Comparison of ENCODE assay signal across 17 cellular contexts in genomic region chr2:106076941-106077340, GRCh38.
"Had no signal": no experiment of that assay in that cellular context is flagged by ENCODE, and none has a peak within 500 bp of the region (broad histone marks: within the 10 kb centered on the region; RNA-seq: fewer than 3 reads in every experiment).

No MANE protein-coding gene starts in this region.

- ATAC-seq: activated naive CD4-positive, alpha-beta T cell treated with anti-CD3 and anti-CD28 coated beads, Interleukin-2, amount 50 U/mL, for 72 hours; gastrocnemius medialis had no signal

- H3K4me1 ChIP-seq: breast epithelium, colonic mucosa, prostate gland, tibial nerve had no signal

- DNase-seq: activated T-cell treated with anti-CD3 and anti-CD28 coated beads, Interleukin-2, amount 50 U/mL, for 48 hours; amniotic stem cell; colonic mucosa; esophagus squamous epithelium; gastrocnemius medialis; hypothalamus; left ventricle myocardium inferior; ovary; stimulated activated CD4-positive, alpha-beta T cell treated with anti-CD3 and anti-CD28 coated beads, Interleukin-4, amount 100 ng/mL, for 24 hours had no signal

- H3K36me3 ChIP-seq: breast epithelium, colonic mucosa, esophagus squamous epithelium, gastrocnemius medialis, left ventricle myocardium inferior, neutrophil, ovary, prostate gland, tibial nerve had no signal

- H3K4me3 ChIP-seq: breast epithelium, colonic mucosa, esophagus squamous epithelium, gastrocnemius medialis, left ventricle myocardium inferior, ovary, prostate gland, tibial nerve had no signal

- H3K27me3 Mint-ChIP-seq: stimulated activated naive CD8-positive, alpha-beta T cell treated with anti-CD3 and anti-CD28 coated beads, Interleukin-15, Interleukin-2, amounts not matched to agents 100 ng/mL and 50 ng/mL, for 24 hours had no signal

- H3K9me3 Mint-ChIP-seq: activated naive CD4-positive, alpha-beta T cell treated with anti-CD3 and anti-CD28 coated beads, Interleukin-2, amount 50 U/mL, for 72 hours; nephron; stimulated activated naive CD8-positive, alpha-beta T cell treated with anti-CD3 and anti-CD28 coated beads, Interleukin-15, Interleukin-2, amounts not matched to agents 100 ng/mL and 50 ng/mL, for 24 hours had no signal

- H3K27ac Mint-ChIP-seq: activated naive CD4-positive, alpha-beta T cell treated with anti-CD3 and anti-CD28 coated beads, Interleukin-2, amount 50 U/mL, for 72 hours; nephron; stimulated activated naive CD8-positive, alpha-beta T cell treated with anti-CD3 and anti-CD28 coated beads, Interleukin-15, Interleukin-2, amounts not matched to agents 100 ng/mL and 50 ng/mL, for 24 hours had no signal

- H3K4me3 Mint-ChIP-seq: nephron; stimulated activated naive CD8-positive, alpha-beta T cell treated with anti-CD3 and anti-CD28 coated beads, Interleukin-15, Interleukin-2, amounts not matched to agents 100 ng/mL and 50 ng/mL, for 24 hours had no signal

- H3K27ac ChIP-seq: breast epithelium, colonic mucosa, esophagus squamous epithelium, gastrocnemius medialis, left ventricle myocardium inferior, neutrophil, ovary, prostate gland, tibial nerve, VCaP had no signal

- H3K36me3 Mint-ChIP-seq: activated naive CD4-positive, alpha-beta T cell treated with anti-CD3 and anti-CD28 coated beads, Interleukin-2, amount 50 U/mL, for 72 hours had no signal

- H3K27me3 ChIP-seq: breast epithelium, colonic mucosa, esophagus squamous epithelium, gastrocnemius medialis, neutrophil, ovary, tibial nerve had no signal

- H3K9me3 ChIP-seq: breast epithelium, colonic mucosa, esophagus squamous epithelium, gastrocnemius medialis, left ventricle myocardium inferior, neutrophil, ovary, prostate gland, tibial nerve had no signal
